In the genomic region with DNA sequence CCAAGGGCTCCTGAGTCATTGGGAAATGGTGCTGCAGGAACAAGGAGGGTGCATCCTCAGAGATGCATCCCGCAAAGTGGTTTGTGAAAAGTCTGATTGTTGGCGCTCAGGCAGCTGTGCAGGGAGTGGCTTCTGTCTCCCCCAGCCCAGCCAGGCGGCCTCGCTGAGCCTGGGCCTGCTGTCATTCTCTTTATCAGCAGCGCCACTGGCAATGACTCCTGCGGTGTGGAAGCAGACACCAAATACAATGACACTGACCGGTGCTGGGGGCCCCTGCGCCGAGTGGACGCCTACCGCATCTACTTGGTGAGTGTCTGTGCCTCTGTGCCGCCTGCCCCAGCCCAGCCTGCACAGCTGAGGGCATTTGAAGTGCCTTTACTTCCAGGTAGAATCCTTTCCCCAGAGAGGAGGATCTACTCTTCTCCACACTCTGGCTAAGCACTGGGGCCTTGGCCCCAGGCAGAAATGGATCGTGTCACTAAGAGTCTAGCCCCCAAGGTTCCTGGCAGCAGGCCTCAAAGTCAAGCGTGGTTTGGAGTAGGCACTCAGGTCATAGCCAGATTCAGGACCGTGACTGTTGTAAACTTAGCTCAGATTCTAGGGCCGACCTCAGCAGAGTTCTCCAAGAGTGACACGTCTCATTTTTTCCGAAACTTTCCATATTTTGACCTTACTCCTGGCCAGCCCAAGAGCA, we compare ENCODE assay signal across 21 cellular contexts. TPM values are rescaled to one million over a fixed set of nuclear protein-coding genes. Genes with fewer than 3 reads are reported as not detected.
"Had no signal": no experiment of that assay in that cellular context is flagged by ENCODE, and none has a peak within 500 bp of the region (broad histone marks: within the 10 kb centered on the region; RNA-seq: fewer than 3 reads in every experiment).

No MANE protein-coding gene starts in this region.

- H3K9me3 Mint-ChIP-seq: naive thymus-derived CD4-positive, alpha-beta T cell; nephron progenitor cell; stimulated activated memory B cell treated with anti-CD40 and anti-IgM and Interleukin-4, amounts not matched to agents 10 μg/mL and 1 μg/mL and 100 μg/mL, for 72 hours; stimulated activated naive CD8-positive, alpha-beta T cell treated with anti-CD3 and anti-CD28 coated beads, Interleukin-15, Interleukin-2, amounts not matched to agents 100 ng/mL and 50 ng/mL, for 24 hours had no signal

- FAIRE-seq: endothelial cell of umbilical vein, kidney had no signal

- H3K4me1 Mint-ChIP-seq: nephron progenitor cell had no signal

- H3K27me3 Mint-ChIP-seq: naive thymus-derived CD4-positive, alpha-beta T cell; stimulated activated memory B cell treated with anti-CD40 and anti-IgM and Interleukin-4, amounts not matched to agents 10 μg/mL and 1 μg/mL and 100 μg/mL, for 72 hours; stimulated activated naive CD8-positive, alpha-beta T cell treated with anti-CD3 and anti-CD28 coated beads, Interleukin-15, Interleukin-2, amounts not matched to agents 100 ng/mL and 50 ng/mL, for 24 hours had no signal

- H3K27ac Mint-ChIP-seq: naive thymus-derived CD4-positive, alpha-beta T cell; nephron progenitor cell; stimulated activated memory B cell treated with anti-CD40 and anti-IgM and Interleukin-4, amounts not matched to agents 10 μg/mL and 1 μg/mL and 100 μg/mL, for 72 hours; stimulated activated naive CD8-positive, alpha-beta T cell treated with anti-CD3 and anti-CD28 coated beads, Interleukin-15, Interleukin-2, amounts not matched to agents 100 ng/mL and 50 ng/mL, for 24 hours had no signal

- ATAC-seq: foreskin keratinocyte; left cardiac atrium; naive thymus-derived CD4-positive, alpha-beta T cell; psoas muscle; right lobe of liver; stimulated activated memory B cell treated with anti-CD40 and anti-IgM and Interleukin-4, amounts not matched to agents 10 μg/mL and 1 μg/mL and 100 μg/mL, for 72 hours had no signal

- H3K4me3 Mint-ChIP-seq: naive thymus-derived CD4-positive, alpha-beta T cell; nephron progenitor cell; stimulated activated memory B cell treated with anti-CD40 and anti-IgM and Interleukin-4, amounts not matched to agents 10 μg/mL and 1 μg/mL and 100 μg/mL, for 72 hours; stimulated activated naive CD8-positive, alpha-beta T cell treated with anti-CD3 and anti-CD28 coated beads, Interleukin-15, Interleukin-2, amounts not matched to agents 100 ng/mL and 50 ng/mL, for 24 hours had no signal

- DNase-seq: colonic mucosa; dermis blood vessel endothelial cell; erythroblast; foreskin keratinocyte; kidney; left cardiac atrium; left ventricle myocardium inferior; naive thymus-derived CD4-positive, alpha-beta T cell; nephron progenitor cell; psoas muscle; retina; right lobe of liver; spleen; stimulated activated CD4-positive, alpha-beta T cell treated with anti-CD3 and anti-CD28 coated beads, Interleukin-15, amount 100 ng/mL, for 24 hours; stimulated activated CD4-positive, alpha-beta T cell treated with anti-CD3 and anti-CD28 coated beads, Interleukin-1b, Interleukin-23, amount 100 ng/mL, for 48 hours; stimulated activated CD4-positive, alpha-beta T cell treated with anti-CD3 and anti-CD28 coated beads, Interleukin-4, amount 100 ng/mL, for 24 hours; testis; transverse colon had no signal

RNA-seq across cellular contexts. Expression of gene RAB37, which starts 58.4 kb away (rescaled TPM):
- total RNA-seq: endothelial cell of umbilical vein, foreskin keratinocyte had no signal
